ENCODE assay signal across 8 cellular contexts in the genomic region with DNA sequence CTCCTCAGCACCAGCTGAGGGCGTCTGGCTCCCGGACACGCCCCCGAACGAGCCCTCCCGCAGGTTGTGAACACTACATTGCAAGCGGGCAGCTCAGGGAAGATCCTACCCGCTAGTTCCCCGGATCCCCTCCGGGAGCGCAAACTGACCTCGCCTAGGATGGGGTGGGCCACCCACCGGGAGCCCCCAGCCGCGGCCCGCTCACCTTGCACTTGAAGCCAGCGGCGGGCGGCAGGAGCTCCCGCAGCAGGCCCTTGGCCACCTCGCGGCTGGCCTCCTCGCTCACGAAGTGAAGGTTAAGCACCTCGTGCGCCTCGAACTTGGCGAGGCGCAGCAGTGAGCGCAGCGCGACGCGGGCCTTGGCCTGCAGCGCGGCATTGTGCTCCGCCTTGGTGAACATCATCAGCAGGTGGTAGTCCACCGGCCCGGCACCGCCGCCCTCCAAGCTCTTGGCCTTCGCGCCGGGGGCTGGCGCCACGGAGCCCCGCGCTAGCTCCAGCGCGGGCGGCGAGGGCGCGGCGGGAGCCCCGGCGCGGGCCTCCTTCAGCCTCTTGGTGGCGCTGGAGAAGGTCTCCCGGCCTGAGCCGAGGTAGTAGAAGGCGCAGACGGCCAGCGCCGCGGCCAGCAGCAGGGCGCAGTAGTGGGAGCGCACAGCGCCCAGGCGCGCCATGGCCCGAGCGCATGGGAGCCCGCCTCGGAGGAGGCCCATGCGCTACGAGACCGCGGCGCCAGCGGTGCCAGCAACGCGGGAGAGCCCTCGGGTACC. TPM values are rescaled to one million over a fixed set of nuclear protein-coding genes. Genes with fewer than 3 reads are reported as not detected.
DNase-seq lines count a peak whose midpoint lies in the region; ATAC-seq and TF ChIP-seq lines count a peak whose summit lies in the region.

No MANE protein-coding gene starts in this region.

- H3K9me3 Mint-ChIP-seq in activated CD8-positive, alpha-beta T cell treated with anti-CD3 and anti-CD28 coated beads for 36 hours: no peaks in the 10 kb centered on the region
- no peaks in the 10 kb centered on the region for H3K9me3 Mint-ChIP-seq in natural killer cell treated with Interleukin-12 subunit alpha and Interleukin-12 subunit beta and Interleukin-15 and Interleukin-18, amount 100 ng/mL, for 72 hours

- peak overlapping the region; percentile 10 to 68 (median 60) for H3K27ac ChIP-seq in thyroid gland

- TF ChIP-seq CTCF in activated CD8-positive, alpha-beta T cell treated with anti-CD3 and anti-CD28 coated beads for 36 hours (IDR thresholded peaks at IDR 0.05): peak; percentile 21
- TF ChIP-seq CTCF in thyroid gland (IDR thresholded peaks at IDR 0.05): peak in 4 of 6 experiments; percentile 28 to 72 (median 55)

- peaks cover 8% of the 10 kb centered on the region for H3K36me3 Mint-ChIP-seq in activated CD8-positive, alpha-beta T cell treated with anti-CD3 and anti-CD28 coated beads for 36 hours (ENCODE audit: low read depth)
- no peaks in the 10 kb centered on the region for H3K36me3 Mint-ChIP-seq in natural killer cell treated with Interleukin-12 subunit alpha and Interleukin-12 subunit beta and Interleukin-15 and Interleukin-18, amount 100 ng/mL, for 72 hours

- POLR2A ChIA-PET in activated CD8-positive, alpha-beta T cell treated with anti-CD3 and anti-CD28 coated beads for 36 hours (lab: Charles Lee): interaction anchor here (0.6 to 3.1 kb wide), 18 partner anchors 8 to 595 kb away, joined by 3 to 16 read pairs (median 4); a partner anchor contains a TSS

- H3K27ac Mint-ChIP-seq in activated CD8-positive, alpha-beta T cell treated with anti-CD3 and anti-CD28 coated beads for 36 hours: peak overlapping the region; percentile 58
- peak overlapping the region; percentile 9 to 51 for H3K27ac Mint-ChIP-seq in natural killer cell treated with Interleukin-12 subunit alpha and Interleukin-12 subunit beta and Interleukin-15 and Interleukin-18, amount 100 ng/mL, for 72 hours

- peaks cover 15 to 17% of the 10 kb centered on the region in 2 donors for H3K4me1 ChIP-seq in thyroid gland

- WGBS in thyroid gland, 2 donors: 3% methylated on average over 18 of the region's 84 CpGs; no CpG with 5 or more reads in 1 of the 2 donors

- CTCF ChIA-PET in activated CD8-positive, alpha-beta T cell treated with anti-CD3 and anti-CD28 coated beads for 36 hours (lab: Charles Lee): interaction anchor here (0.6 to 8.1 kb wide), 68 partner anchors 7 to 602 kb away, joined by 3 to 256 read pairs (median 4); a partner anchor contains a TSS

- H3K4me1 Mint-ChIP-seq in activated CD8-positive, alpha-beta T cell treated with anti-CD3 and anti-CD28 coated beads for 36 hours (ENCODE audit: low read depth): peaks cover 16% of the 10 kb centered on the region
- H3K4me1 Mint-ChIP-seq in natural killer cell treated with Interleukin-12 subunit alpha and Interleukin-12 subunit beta and Interleukin-15 and Interleukin-18, amount 100 ng/mL, for 72 hours (ENCODE audit: low read depth in 2 of 2): peaks cover 26 to 28% of the 10 kb centered on the region in 2 donors

- H3K27me3 ChIP-seq in thyroid gland: no peaks in the 10 kb centered on the region

- DNase-seq in COR-L47 (lab: John Stamatoyannopoulos, UW) (peak; percentile 86), NCI-H460 (ENCODE audit: extremely low read depth, low read depth) (peak; percentile 51), fibroblast of gingiva (ENCODE audit: low read depth) (peak; percentile 39), thyroid gland (peak; percentile 15 to 32)
- peak; percentile 76 for DNase-seq in activated CD8-positive, alpha-beta T cell treated with anti-CD3 and anti-CD28 coated beads for 36 hours
- no peak for DNase-seq in natural killer cell treated with Interleukin-12 subunit alpha and Interleukin-12 subunit beta and Interleukin-15 and Interleukin-18, amount 100 ng/mL, for 72 hours (ENCODE audit: low spot score)

- no peaks in the 10 kb centered on the region for H3K27me3 Mint-ChIP-seq in activated CD8-positive, alpha-beta T cell treated with anti-CD3 and anti-CD28 coated beads for 36 hours
- no peaks in the 10 kb centered on the region for H3K27me3 Mint-ChIP-seq in natural killer cell treated with Interleukin-12 subunit alpha and Interleukin-12 subunit beta and Interleukin-15 and Interleukin-18, amount 100 ng/mL, for 72 hours

- peak in 1 of 2 donors; percentile 46 for TF ChIP-seq POLR2A in thyroid gland (IDR thresholded peaks at IDR 0.05)

- no peaks in the 10 kb centered on the region for H3K36me3 ChIP-seq in thyroid gland

- intact Hi-C loops in activated CD8-positive, alpha-beta T cell treated with anti-CD3 and anti-CD28 coated beads for 36 hours (cut with micrococcal nuclease): loop anchor here (2.0 to 5.0 kb wide), 2 partner anchors 172 to 252 kb away; a partner anchor contains a TSS
- intact Hi-C loops in thyroid gland (cut with DNase I): loop anchor here (1.0 to 10.0 kb wide), 2 partner anchors 174 to 251 kb away; a partner anchor contains a TSS

- ATAC-seq in GM19328 (IDR thresholded peaks at IDR 0.05; ENCODE audit: unreplicated experiment) (peak; percentile 58), HG03432 (IDR thresholded peaks at IDR 0.05; ENCODE audit: unreplicated experiment) (peak; percentile 69)
- peak; percentile 71 for ATAC-seq in activated CD8-positive, alpha-beta T cell treated with anti-CD3 and anti-CD28 coated beads for 36 hours
- ATAC-seq in natural killer cell treated with Interleukin-12 subunit alpha and Interleukin-12 subunit beta and Interleukin-15 and Interleukin-18, amount 100 ng/mL, for 72 hours: peak; percentile 78 to 84

- H3K4me3 ChIP-seq in thyroid gland (replicated peaks in 1 of 3): peak overlapping the region; percentile 52 to 84 (median 70)

- H3K9me3 ChIP-seq in thyroid gland: no peaks in the 10 kb centered on the region

- H3K4me3 Mint-ChIP-seq in activated CD8-positive, alpha-beta T cell treated with anti-CD3 and anti-CD28 coated beads for 36 hours: peak overlapping the region; percentile 85
- peak overlapping the region; percentile 86 for H3K4me3 Mint-ChIP-seq in natural killer cell treated with Interleukin-12 subunit alpha and Interleukin-12 subunit beta and Interleukin-15 and Interleukin-18, amount 100 ng/mL, for 72 hours

RNA-seq across cellular contexts. Expression of a gene that starts 0.4 kb away (rescaled TPM):
- 9.2 and 9.3 TPM in 2 replicates for total RNA-seq in NCI-H460 (2014; rRNA removed; shearing (Covaris generic))
- polyA plus RNA-seq in NCI-H460 (2014; cell fraction: nucleus; rRNA removed): 16.4 and 16.6 TPM in 2 replicates
- total RNA-seq in activated CD8-positive, alpha-beta T cell treated with anti-CD3 and anti-CD28 coated beads for 36 hours: 1 to 10 TPM; 8.4 to 9.6 TPM
- total RNA-seq in natural killer cell treated with Interleukin-12 subunit alpha and Interleukin-12 subunit beta and Interleukin-15 and Interleukin-18, amount 100 ng/mL, for 72 hours: 10 to 100 TPM; 10.5 to 16.2 TPM
- total RNA-seq in thyroid gland: 10 to 100 TPM in 3 of 4 donors, 1 to 10 TPM in 1; 9.8 to 14.6 (median 13.9) TPM
